In the genomic region with DNA sequence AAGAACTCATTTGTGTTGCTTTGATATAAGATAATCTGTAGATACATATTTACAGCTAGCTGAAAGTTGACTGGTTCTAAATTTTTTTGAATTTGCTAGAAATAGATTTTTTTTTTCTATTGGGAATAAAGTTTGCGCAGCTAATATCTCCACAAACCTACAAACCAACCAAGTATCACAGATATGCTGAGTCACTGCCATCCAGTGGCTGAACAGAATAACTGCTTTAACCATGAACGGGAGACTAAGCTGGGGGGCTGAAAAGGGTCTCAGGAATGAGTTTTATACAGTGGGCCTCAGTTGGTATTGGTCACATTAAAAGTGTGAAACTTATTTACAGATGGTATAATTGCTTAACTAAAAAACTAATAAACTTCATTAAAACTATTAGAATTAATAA, we compare ENCODE assay signal across 9 cellular contexts.
DNase-seq lines count a peak whose midpoint lies in the region; TF ChIP-seq lines count a peak whose summit lies in the region.
"Had no signal": no experiment of that assay in that cellular context is flagged by ENCODE, and none has a peak within 500 bp of the region (broad histone marks: within the 10 kb centered on the region; RNA-seq: fewer than 3 reads in every experiment).

No MANE protein-coding gene starts in this region.

- H3K27me3 ChIP-seq in cardiac muscle cell (no peaks in the 10 kb centered on the region), PC-9 (ENCODE audit: insufficient read depth, low read depth) (no peaks in the 10 kb centered on the region), tibial artery (no peaks in the 10 kb centered on the region)

- no peak overlapping the region for H2AFZ ChIP-seq in PC-9

- DNase-seq in cardiac muscle cell (ENCODE audit: low read depth in 1 of 2, low spot score in 1 of 2) (peak; percentile 23 to 53), cardiac septum (ENCODE audit: low spot score) (no peak), PC-9 (no peak), fibroblast of peridontal ligament (ENCODE audit: extremely low read depth) (peak; percentile 11), tibial artery (no peak), hippocampal formation (lab: John Stamatoyannopoulos, UW) (no peak), dedifferentiated amniotic fluid mesenchymal stem cell (ENCODE audit: extremely low spot score) (no peak), lower leg skin (ENCODE audit: low spot score in 2 of 2) (no peak)
- DNase-seq: CD8-positive, alpha-beta memory T cell had no signal

- intact Hi-C loops in cardiac septum (cut with DNase I) = loop anchor here (10.0 kb wide), 1 partner anchor 558 kb away; no protein-coding TSS in a partner anchor
- intact Hi-C loops in PC-9 (cut with micrococcal nuclease; ENCODE audit: unreplicated experiment) = no loop called here
- intact Hi-C loops in tibial artery (cut with DNase I; ENCODE audit: low total_unique reads) = loop anchor here (5.0 to 10.0 kb wide), 2 partner anchors 382 to 566 kb away; no protein-coding TSS in a partner anchor
- intact Hi-C loops in lower leg skin (cut with DNase I; ENCODE audit: low total_unique reads) = no loop called here

- no peaks in the 10 kb centered on the region for H3K9me2 ChIP-seq in PC-9 (ENCODE audit: insufficient read depth)

- H3K4me2 ChIP-seq in PC-9 = no peak overlapping the region

- H3K27ac ChIP-seq in cardiac muscle cell (no peak overlapping the region), PC-9 (no peak overlapping the region), tibial artery (peak overlapping the region in 1 of 2 donors; percentile 51)

- H3K36me3 ChIP-seq in cardiac muscle cell (no peaks in the 10 kb centered on the region), PC-9 (ENCODE audit: low read depth) (no peaks in the 10 kb centered on the region), tibial artery (no peaks in the 10 kb centered on the region)

- H3K4me1 ChIP-seq in cardiac muscle cell (ENCODE audit: low read depth) (no peaks in the 10 kb centered on the region), PC-9 (replicated peaks; ENCODE audit: insufficient read depth) (no peaks in the 10 kb centered on the region), tibial artery (peaks cover 0 to 47% (median 1%) of the 10 kb centered on the region in 4 donors)

- H3F3A ChIP-seq in PC-9 (ENCODE audit: insufficient read depth, low read depth) = no peaks in the 10 kb centered on the region

- CTCF ChIA-PET in PC-9 (lab: Charles Lee) = no interaction called here

- no peak for TF ChIP-seq POLR2A in lower leg skin (IDR thresholded peaks at IDR 0.05)

- H3K9me3 ChIP-seq in cardiac muscle cell (ENCODE audit: low read depth) = no peaks in the 10 kb centered on the region
- no peaks in the 10 kb centered on the region for H3K9me3 ChIP-seq in PC-9 (ENCODE audit: insufficient read depth, low read depth)
- H3K9me3 ChIP-seq in tibial artery = no peaks in the 10 kb centered on the region

- no peaks in the 10 kb centered on the region for H3K79me2 ChIP-seq in PC-9 (ENCODE audit: low read depth)

- no TSS peak for BruUV-seq in PC-9 (replicated peaks; lab: Mats Ljungman, UMichigan)

- WGBS in lower leg skin, 2 donors = 70 to 75% methylated on average over 2 of the region's 2 CpGs

- H4K20me1 ChIP-seq in PC-9 (ENCODE audit: insufficient read depth) = no peaks in the 10 kb centered on the region

- TF ChIP-seq CTCF in cardiac muscle cell (IDR thresholded peaks at IDR 0.05; ENCODE audit: low read depth, low read length) (peak; percentile 52), PC-9 (conservative IDR thresholded peaks at IDR 0.05) (peak; percentile 41; the same call in 1 of the 2 replicates), tibial artery (IDR thresholded peaks at IDR 0.05) (peak; percentile 51 to 55), lower leg skin (IDR thresholded peaks at IDR 0.05) (no peak)

- H3K4me3 ChIP-seq in cardiac muscle cell (no peak overlapping the region), PC-9 (no peak overlapping the region), tibial artery (no peak overlapping the region), lower leg skin (ENCODE audit: low read depth, poor library complexity, severe bottlenecking) (no peak overlapping the region)

- POLR2A ChIA-PET in PC-9 (lab: Charles Lee; ENCODE audit: unreplicated experiment) = no interaction called here

Comparison
In these comparisons a context has a peak if more than half of its experiments do, and no peak if none do; other contexts are left out.
1. DNase-seq: peak in cardiac muscle cell (2 of 2) and fibroblast of peridontal ligament (single experiment); none in cardiac septum (single experiment), PC-9 (0 of 2), tibial artery (0 of 2), hippocampal formation (0 of 2), dedifferentiated amniotic fluid mesenchymal stem cell (single experiment) and lower leg skin (0 of 2).
2. CTCF ChIP-seq: peak in cardiac muscle cell (single experiment), PC-9 (single experiment) and tibial artery (2 of 2); none in lower leg skin (0 of 3).
3. intact Hi-C loops: an anchor here in cardiac septum (10.0 kb wide) and tibial artery (5.0 to 10.0 kb wide); none called in PC-9 and lower leg skin.